Comparison of ENCODE assay signal across 19 cellular contexts in genomic region chr16:57563487-57563750, GRCh38. TPM values are rescaled to one million over a fixed set of nuclear protein-coding genes. Genes with fewer than 3 reads are reported as not detected.
"Had no signal": no experiment of that assay in that cellular context is flagged by ENCODE, and none has a peak within 500 bp of the region (broad histone marks: within the 10 kb centered on the region; RNA-seq: fewer than 3 reads in every experiment).

No MANE protein-coding gene starts in this region.

- H3K36me3 ChIP-seq: tibial artery, upper lobe of right lung, vagina had no signal

- H2AFZ ChIP-seq: hepatocyte had no signal

- H3K27ac ChIP-seq: coronary artery, hepatocyte, tibial artery, upper lobe of right lung, vagina had no signal

- H3K79me2 ChIP-seq: hepatocyte had no signal

- H3K9me3 ChIP-seq: mucosa of descending colon, vagina had no signal

- DNase-seq: effector CD4-positive, alpha-beta T cell; foreskin melanocyte; head of caudate nucleus; left colon; left ventricle myocardium superior; mucosa of descending colon; naive thymus-derived CD8-positive, alpha-beta T cell; stimulated activated CD4-positive, alpha-beta T cell treated with anti-CD3 and anti-CD28 coated beads, Interleukin-12 subunit alpha, Interleukin-12 subunit beta, amount 100 ng/mL, for 4 hours; stimulated activated naive CD4-positive, alpha-beta T cell treated with Interleukin-2 at 50 U/mL for 16 hours; tibial artery; upper lobe of right lung had no signal

- H3K27me3 ChIP-seq: hepatocyte, upper lobe of right lung, vagina had no signal

- H3K27me3 Mint-ChIP-seq: naive thymus-derived CD8-positive, alpha-beta T cell had no signal

- H3K4me1 ChIP-seq: tibial artery, upper lobe of right lung, vagina had no signal

- H3K4me3 ChIP-seq: coronary artery, hepatocyte, mucosa of descending colon, tibial artery, upper lobe of right lung, vagina had no signal

- H3K4me2 ChIP-seq: hepatocyte had no signal

- FAIRE-seq: small intestine had no signal

- H3K4me3 Mint-ChIP-seq: naive thymus-derived CD8-positive, alpha-beta T cell had no signal

- ATAC-seq: left ventricle myocardium superior; naive thymus-derived CD8-positive, alpha-beta T cell; upper lobe of right lung had no signal

RNA-seq across cellular contexts. Expression of gene ADGRG5, which starts 21.0 kb away (rescaled TPM):
- total RNA-seq: dermis microvascular lymphatic vessel endothelial cell, left ventricle myocardium superior, lung microvascular endothelial cell, osteocyte, pulmonary artery endothelial cell had no signal
